ENCODE assay signal across 1 cellular context in genomic region chr12:56614627-56615026, GRCh38.
TF ChIP-seq lines count a peak whose summit lies in the region.

No MANE protein-coding gene starts in this region.

TF ChIP-seq in GM23338, 12 proteins besides CTCF, POLR2A, EP300 and RAD21 (continued from another document):
- no peak for TF ChIP-seq EZH2phosphoT487 (IDR thresholded peaks at IDR 0.05; ENCODE audit: unreplicated experiment)
- TF ChIP-seq EZH2 (IDR thresholded peaks at IDR 0.05; ENCODE audit: low read depth, unreplicated experiment) = no peak
- no peak for TF ChIP-seq POLR2AphosphoS5 (IDR thresholded peaks at IDR 0.05; ENCODE audit: low read depth)
- no peak for TF ChIP-seq REST (IDR thresholded peaks at IDR 0.05; ENCODE audit: unreplicated experiment)
- no peak for TF ChIP-seq STAT1 (IDR thresholded peaks at IDR 0.05; ENCODE audit: unreplicated experiment)
